Comparison of ENCODE assay signal across 32 cellular contexts in genomic region chr6:119231394-119231793, GRCh38.
"Had no signal": no experiment of that assay in that cellular context is flagged by ENCODE, and none has a peak within 500 bp of the region (broad histone marks: within the 10 kb centered on the region; RNA-seq: fewer than 3 reads in every experiment).

No MANE protein-coding gene starts in this region.

- H3K27ac ChIP-seq: PC-9, RWPE1, SJSA1 had no signal

- ATAC-seq: Panc1, Right ventricle myocardium inferior had no signal

- H3K36me3 ChIP-seq: MG63, SJSA1 had no signal

- H2AFZ ChIP-seq: PC-9 had no signal

- DNase-seq: Kasumi-1, MG63, NCI-H1048, NCI-H1092 treated with DMSO at 0.1 percent for 48 hours, NCI-H1105 treated with DMSO at 0.1 percent for 48 hours, NCI-H1417, NCI-H1436, NCI-H146, NCI-H1694, NCI-H187, NCI-H1930, NCI-H2029 treated with DMSO at 0.1 percent for 48 hours, NCI-H2081 treated with DMSO at 0.1 percent for 48 hours, NCI-H2107, NCI-H2171, NCI-H226, NCI-H446 treated with DMSO at 0.1 percent for 48 hours, NCI-H510A, NCI-H524, NCI-H526, NCI-H69, NCI-H748 treated with DMSO at 0.1 percent for 48 hours, NCI-H82, PC-9, SHP77 treated with DMSO at 0.1 percent for 48 hours, SK-N-SH, SW 1271 had no signal

- H3K4me3 ChIP-seq: MG63, PC-9, SJSA1 had no signal

- FAIRE-seq: RCC 7860 had no signal

- H3K9me3 ChIP-seq: SJSA1, SK-N-SH had no signal

- H3K4me1 ChIP-seq: SJSA1 had no signal

- H3K9ac ChIP-seq: SK-N-SH had no signal

- H3K27me3 ChIP-seq: MG63, SJSA1 had no signal

- H3K4me2 ChIP-seq: PC-9, SK-N-SH had no signal
